9 cellular contexts compared by ENCODE assay signal in the genomic region with DNA sequence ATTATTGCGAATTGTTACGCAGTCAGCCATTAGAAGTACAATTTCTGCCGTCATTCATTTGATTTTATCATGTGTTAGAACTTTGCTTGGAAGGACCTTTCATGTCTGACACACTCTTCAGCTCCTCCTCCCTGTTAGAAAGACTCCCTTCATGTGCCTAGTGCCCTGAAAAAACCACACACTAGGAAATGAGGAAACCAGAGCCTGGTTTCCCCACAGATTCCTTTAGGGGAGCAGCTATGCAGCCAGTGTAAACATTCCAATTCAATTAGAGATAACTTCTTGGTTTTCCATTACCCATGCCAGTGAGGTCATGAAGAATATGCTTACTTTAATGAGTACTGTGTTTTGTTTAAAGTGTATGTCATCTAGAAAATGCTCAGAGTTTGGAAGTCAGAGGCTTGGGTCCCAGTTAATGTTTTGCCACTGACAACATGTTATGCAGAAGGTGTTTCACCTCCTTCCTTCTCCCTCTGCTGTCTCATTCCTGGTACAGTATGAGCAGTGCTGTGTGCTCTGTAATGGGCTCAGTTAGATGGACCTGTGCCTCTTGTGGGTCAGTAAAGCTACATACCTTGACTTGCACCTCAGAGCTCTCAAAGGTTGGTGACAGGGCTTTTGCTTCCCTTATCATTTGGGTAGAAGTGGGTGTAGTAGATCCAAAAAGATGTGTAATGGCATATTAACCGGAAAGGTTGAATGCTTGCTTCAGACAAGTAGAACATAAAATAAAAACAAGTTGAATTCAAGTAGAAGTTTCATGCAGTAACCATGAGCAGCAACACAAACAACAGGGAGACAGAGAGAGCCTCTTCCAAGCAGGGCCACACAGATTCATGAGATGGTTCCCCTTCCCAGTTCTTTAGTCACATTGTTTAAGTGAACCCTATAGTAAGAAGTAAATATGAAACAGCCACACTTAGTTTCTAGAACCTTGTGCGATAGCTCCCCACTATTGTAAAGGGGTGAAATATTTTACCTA. TPM values are rescaled to one million over a fixed set of nuclear protein-coding genes. Genes with fewer than 3 reads are reported as not detected.
A peak's percentile ranks its signal among the peaks of the same experiment; 100 is the strongest.
DNase-seq lines count a peak whose midpoint lies in the region; ATAC-seq, FAIRE-seq and TF ChIP-seq lines count a peak whose summit lies in the region.
"Had no signal": no experiment of that assay in that cellular context is flagged by ENCODE, and none has a peak within 500 bp of the region (broad histone marks: within the 10 kb centered on the region; RNA-seq: fewer than 3 reads in every experiment).

No MANE protein-coding gene starts in this region.

- no peak overlapping the region for H3K18ac ChIP-seq in mesendoderm (ENCODE audit: low read length)

- no peak overlapping the region for H2AK5ac ChIP-seq in mesendoderm (ENCODE audit: low read length)

- in situ Hi-C loops in GM12878 (cut with MboI) = no loop called here

- TF ChIP-seq CTCF in Calu3 (IDR thresholded peaks at IDR 0.05; ENCODE audit: unreplicated experiment) = peak; percentile 4
- no peak for TF ChIP-seq CTCF in GM12878 (IDR thresholded peaks at IDR 0.05 in 2 of 3, conservative IDR thresholded peaks at IDR 0.05 in 1 of 3; ENCODE audit: control insufficient read depth in 2 of 3, extremely low read depth in 1 of 3, insufficient read depth in 1 of 3, low read depth in 3 of 3, low read length in 3 of 3)

- no peaks in the 10 kb centered on the region for H4K20me1 ChIP-seq in GM12878 (ENCODE audit: control insufficient read depth, insufficient read depth)

- H2BK15ac ChIP-seq in mesendoderm (replicated peaks; ENCODE audit: low read depth) = no peak overlapping the region

- FAIRE-seq in GM12878 (lab: Jason Lieb, UNC) = no peak

- no peak overlapping the region for H2BK120ac ChIP-seq in mesendoderm (ENCODE audit: low read depth, low read length)

- RAD21 ChIA-PET in GM12878 (lab: Charles Lee; ENCODE audit: unreplicated experiment) = interaction anchor here (0.9 to 2.0 kb wide), 2 partner anchors 13 kb away, joined by 4 to 9 read pairs; no protein-coding TSS in a partner anchor

- WGBS in GM12878 (ENCODE audit: insufficient coverage, insufficient replicate concordance, low lambda C conversion rate, missing lambda C conversion rate) = 85% methylated on average over 5 of the region's 5 CpGs
- WGBS in mesendoderm (ENCODE audit: extremely low coverage, insufficient coverage, low lambda C conversion rate) = no CpG with 5 or more reads among the region's 5 CpGs

- no peak overlapping the region for H3K56ac ChIP-seq in mesendoderm (ENCODE audit: low read length)

- H3K27ac ChIP-seq in GM12878 (ENCODE audit: control insufficient read depth, insufficient read depth) (no peak overlapping the region), mesendoderm (ENCODE audit: low read depth, low read length) (no peak overlapping the region)
- H3K27ac ChIP-seq: parathyroid adenoma had no signal

- H2AFZ ChIP-seq in GM12878 (ENCODE audit: control insufficient read depth, low read depth, low read length) = no peak overlapping the region
- H2AFZ ChIP-seq: parathyroid adenoma had no signal

- SMC1A ChIA-PET in GM12878 (lab: Charles Lee; ENCODE audit: uncharacterized antibody, unreplicated experiment) = interaction anchor here (1.0 to 19.0 kb wide), 11 partner anchors 8 to 110 kb away, joined by 3 to 318 read pairs (median 4); no protein-coding TSS in a partner anchor

- H3K4me3 Mint-ChIP-seq in Calu3 (ENCODE audit: low read depth, unreplicated experiment) = peak overlapping the region; percentile 69

- H3K4me3 ChIP-seq in GM12878 (no peak overlapping the region), mesendoderm (ENCODE audit: low read length) (no peak overlapping the region)

- H3K9me3 ChIP-seq in GM12878 (replicated peaks; ENCODE audit: control insufficient read depth, insufficient read depth, low read length) = no peaks in the 10 kb centered on the region; the same call in 2 of the 3 replicates

- peak; percentile 79 for DNase-seq in Calu3
- peak; percentile 57 for DNase-seq in HPDE6-E6E7 (ENCODE audit: extremely low spot score)
- DNase-seq in GM12878 (ENCODE audit: low read depth, low spot score) = no peak
- peak; percentile 56 for DNase-seq in mesendoderm
- DNase-seq in NCI-H146 (lab: John Stamatoyannopoulos, UW) = no peak

- H3K4me2 ChIP-seq in GM12878 (ENCODE audit: control insufficient read depth, insufficient read depth) (0 out of 2 replicates have a peak overlapping the region, but pooled peaks have one; percentile 9), mesendoderm (ENCODE audit: low read length) (no peak overlapping the region)

- peaks cover 33% of the 10 kb centered on the region for H3K36me3 Mint-ChIP-seq in Calu3 (ENCODE audit: insufficient read depth, unreplicated experiment)

- peaks cover 72% of the 10 kb centered on the region for H3K4me1 Mint-ChIP-seq in Calu3 (ENCODE audit: low read depth, unreplicated experiment)

- no peak overlapping the region for H3K4ac ChIP-seq in mesendoderm (ENCODE audit: low read depth, low read length)

- TF ChIP-seq RAD21 in GM12878 (IDR thresholded peaks at IDR 0.05; ENCODE audit: insufficient read depth, low read depth, low read length) = no peak

- peaks cover 3% of the 10 kb centered on the region for H3K79me1 ChIP-seq in mesendoderm (ENCODE audit: low read length)

- H3K23ac ChIP-seq in mesendoderm (ENCODE audit: low read length) = no peak overlapping the region

- H3K79me2 ChIP-seq in GM12878 (ENCODE audit: control insufficient read depth, insufficient read depth, low read length) = peaks cover 65% of the 10 kb centered on the region
- H3K79me2 ChIP-seq in mesendoderm (ENCODE audit: control insufficient read depth, insufficient read depth, low read length) = no peaks in the 10 kb centered on the region
- H3K79me2 ChIP-seq: parathyroid adenoma had no signal

- BruUV-seq in Calu3 (replicated peaks; lab: Mats Ljungman, UMichigan) (TSS peak; percentile 96), GM12878 (replicated peaks; lab: Mats Ljungman, UMichigan) (no TSS peak)

- POLR2A ChIA-PET in GM12878 (lab: Charles Lee) = interaction anchor here (1.4 to 2.8 kb wide), 4 partner anchors 9 to 35 kb away, joined by 5 to 17 read pairs (median 7); no protein-coding TSS in a partner anchor

- no peak overlapping the region for H2BK5ac ChIP-seq in mesendoderm (ENCODE audit: low read length)

- H4K8ac ChIP-seq in mesendoderm (ENCODE audit: low read depth, low read length) = no peak overlapping the region

- CTCF ChIA-PET in Calu3 (lab: Charles Lee) = interaction anchor here (0.6 to 3.4 kb wide), 16 partner anchors 9 to 315 kb away, joined by 3 to 21 read pairs (median 4); a partner anchor contains a TSS
- CTCF ChIA-PET in GM12878 (lab: Yijun Ruan, JAX) = interaction anchor here (0.8 to 3.8 kb wide), 7 partner anchors 12 to 286 kb away, joined by 3 to 21 read pairs (median 5); no protein-coding TSS in a partner anchor

- peak overlapping the region; percentile 97 for H3K27ac Mint-ChIP-seq in Calu3 (ENCODE audit: unreplicated experiment)

- H3K9me3 Mint-ChIP-seq in Calu3 (ENCODE audit: low read depth, unreplicated experiment) = no peaks in the 10 kb centered on the region

- H3K4me1 ChIP-seq in GM12878 (ENCODE audit: control insufficient read depth, insufficient read depth, low read length) (peaks cover 23% of the 10 kb centered on the region), mesendoderm (ENCODE audit: control insufficient read depth, low read depth, low read length) (peaks cover 4% of the 10 kb centered on the region)
- H3K4me1 ChIP-seq: parathyroid adenoma had no signal

- intact Hi-C loops in Calu3 (cut with micrococcal nuclease; ENCODE audit: unreplicated experiment) = loop anchor here (1.0 to 10.0 kb wide), 6 partner anchors 14 to 278 kb away; a partner anchor contains a TSS
- intact Hi-C loops in GM12878 (cut with micrococcal nuclease; ENCODE audit: unreplicated experiment) = no loop called here

- H3K27me3 ChIP-seq in GM12878 (replicated peaks in 1 of 2; ENCODE audit: control insufficient read depth in 2 of 2, insufficient read depth in 2 of 2, low read length in 1 of 2) = no peaks in the 10 kb centered on the region
- no peaks in the 10 kb centered on the region for H3K27me3 ChIP-seq in mesendoderm (ENCODE audit: insufficient read depth, low read length, poor library complexity)

- TF ChIP-seq EP300 in GM12878 (IDR thresholded peaks at IDR 0.05; ENCODE audit: borderline replicate concordance in 1 of 2, control insufficient read depth in 1 of 2, low read depth in 2 of 2, low read length in 2 of 2) = no peak

- no peak overlapping the region for H4K5ac ChIP-seq in mesendoderm (ENCODE audit: low read length)

- H3K27me3 Mint-ChIP-seq in Calu3 (ENCODE audit: unreplicated experiment) = no peaks in the 10 kb centered on the region

- H3K36me3 ChIP-seq in GM12878 (ENCODE audit: control insufficient read depth in 2 of 2, insufficient read depth in 2 of 2, low read length in 1 of 2) (peaks cover 0 to 8% of the 10 kb centered on the region in 2 experiments; a peak in 1 of 4 replicates), mesendoderm (ENCODE audit: control insufficient read depth, insufficient read depth, low read length) (no peaks in the 10 kb centered on the region)

- peak; percentile 65 for ATAC-seq in GM12878
- ATAC-seq in GM19324 (IDR thresholded peaks at IDR 0.05; ENCODE audit: low FRiP score, unreplicated experiment) = no peak
- ATAC-seq in GM19455 (IDR thresholded peaks at IDR 0.05; ENCODE audit: unreplicated experiment) = no peak
- ATAC-seq in GM19351 (IDR thresholded peaks at IDR 0.05; ENCODE audit: unreplicated experiment) = no peak

- no peak for TF ChIP-seq POLR2A in GM12878 (IDR thresholded peaks at IDR 0.05; ENCODE audit: low read depth, low read length)

- H3K9ac ChIP-seq in GM12878 (ENCODE audit: control insufficient read depth, insufficient read depth, low read length) = no peak overlapping the region
- no peak overlapping the region for H3K9ac ChIP-seq in mesendoderm (ENCODE audit: low read length)
- H3K9ac ChIP-seq: parathyroid adenoma had no signal

RNA-seq across cellular contexts. Expression of a gene that starts 52.6 kb away (rescaled TPM):
- total RNA-seq in Calu3 (2022) = 24.2 and 30.6 TPM in 2 replicates
- total RNA-seq in GM12878 (2013; cell fraction: nucleolus; rRNA removed) = 75.1 and 80.9 TPM in 2 replicates
- 140 and 157 TPM in 2 replicates for total RNA-seq in GM12878 (2014; rRNA removed)
- total RNA-seq in GM12878 (2014; rRNA removed; fragmentation: Illumina TruSeq; extraction: Trizol) = 178 and 183 TPM in 2 replicates
- total RNA-seq in GM12878 (2021) = 116 and 124 TPM in 2 replicates
- polyA plus RNA-seq in GM12878 (2011; ENCODE audit: low read depth) = 51.5 TPM
- 169 and 264 TPM in 2 replicates for polyA plus RNA-seq in GM12878 (2011; rRNA removed)
- 66.2 and 70.2 TPM in 2 replicates for polyA plus RNA-seq in GM12878 (2011; cell fraction: cytosol; rRNA removed)
- polyA plus RNA-seq in GM12878 (2011; cell fraction: nucleus; rRNA removed) = 51.6 and 57.2 TPM in 2 replicates
- polyA plus RNA-seq in GM12878 (2012) = 82.6 and 119 TPM in 2 replicates
- 180 and 219 TPM in 2 replicates for polyA plus RNA-seq in GM12878 (2014; fragmentation: Illumina TruSeq; extraction: Trizol)
- 100 to 1,000 TPM; 217 to 324 TPM for polyA plus RNA-seq in GM12878 (2014; fragmentation: Nextera tagmentation; extraction: Ambion mirVana)
- polyA plus RNA-seq in GM12878 (2014; rRNA removed) = 108 and 144 TPM in 2 replicates
- 100 to 1,000 TPM; 177 to 181 TPM for polyA plus RNA-seq in GM12878 (2016; fragmentation: Nextera tagmentation; extraction: Ambion mirVana)
- 69.6 and 132 TPM in 2 replicates for polyA minus RNA-seq in GM12878 (2011; rRNA and poly(A)+ RNA removed)
- 56.4 and 60.0 TPM in 2 replicates for polyA minus RNA-seq in GM12878 (2011; cell fraction: cytosol; rRNA and poly(A)+ RNA removed)
- 30.6 and 45.0 TPM in 2 replicates for polyA minus RNA-seq in GM12878 (2011; cell fraction: nucleus; rRNA and poly(A)+ RNA removed)
- 11.8 TPM for polyA plus RNA-seq in mesendoderm (2013, experiment 1 of 2)
- polyA plus RNA-seq in mesendoderm (2013, experiment 2 of 2) = 11.9 TPM

Comparison
In these comparisons a context has a peak if more than half of its experiments do, and no peak if none do; other contexts are left out.
1. DNase-seq: peak in Calu3 (single experiment), HPDE6-E6E7 (single experiment) and mesendoderm (single experiment); none in GM12878 (single experiment) and NCI-H146 (single experiment).